2 cellular contexts compared by ENCODE assay signal in the genomic region with DNA sequence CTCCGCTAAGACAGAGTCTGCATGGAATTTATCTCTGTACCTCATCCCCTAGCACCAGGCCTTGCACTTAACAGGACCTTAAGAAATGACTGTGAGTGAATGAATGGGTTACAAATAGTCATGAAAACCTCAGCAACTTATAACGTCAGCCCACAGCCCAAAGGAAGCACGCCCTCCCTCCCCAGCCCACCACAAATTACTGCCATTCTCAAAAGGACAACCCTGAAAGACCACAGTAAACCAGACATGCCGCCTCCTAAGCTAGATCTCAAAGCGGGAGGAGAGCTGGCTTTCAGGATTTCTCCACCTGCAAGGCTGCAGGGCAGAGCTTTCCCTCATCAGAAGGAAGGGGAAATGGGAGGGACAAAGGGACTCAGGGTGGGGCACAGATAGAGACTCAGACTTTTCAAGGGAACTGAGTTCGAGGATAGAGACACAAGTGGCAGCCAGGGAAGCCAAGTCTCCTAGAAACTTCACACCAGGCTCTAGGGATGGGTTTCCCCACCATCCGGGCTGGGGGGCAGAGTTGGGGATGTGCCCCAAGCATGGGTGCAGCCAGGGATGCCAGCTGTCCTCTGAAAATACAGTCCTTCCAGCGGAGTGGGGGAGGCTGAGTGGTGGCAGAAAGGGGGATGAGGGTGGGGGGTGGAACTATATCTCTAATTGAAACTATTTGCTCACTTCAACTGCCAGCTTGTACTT.
TF ChIP-seq lines count a peak whose summit lies in the region.

No MANE protein-coding gene starts in this region.

TF ChIP-seq in HEK293T, 16 proteins besides CTCF, POLR2A, EP300 and RAD21 (continued from another document):
- TF ChIP-seq ELF4 (IDR thresholded peaks at IDR 0.05) (no peak), LEF1 (IDR thresholded peaks at IDR 0.05; ENCODE audit: borderline replicate concordance) (no peak)

TF ChIP-seq in SK-N-SH treated with all-trans-retinoic acid at 6 μM for 48 hours, 23 proteins besides CTCF, POLR2A, EP300 and RAD21 (continued from another document):
- TF ChIP-seq, protein P1, sequence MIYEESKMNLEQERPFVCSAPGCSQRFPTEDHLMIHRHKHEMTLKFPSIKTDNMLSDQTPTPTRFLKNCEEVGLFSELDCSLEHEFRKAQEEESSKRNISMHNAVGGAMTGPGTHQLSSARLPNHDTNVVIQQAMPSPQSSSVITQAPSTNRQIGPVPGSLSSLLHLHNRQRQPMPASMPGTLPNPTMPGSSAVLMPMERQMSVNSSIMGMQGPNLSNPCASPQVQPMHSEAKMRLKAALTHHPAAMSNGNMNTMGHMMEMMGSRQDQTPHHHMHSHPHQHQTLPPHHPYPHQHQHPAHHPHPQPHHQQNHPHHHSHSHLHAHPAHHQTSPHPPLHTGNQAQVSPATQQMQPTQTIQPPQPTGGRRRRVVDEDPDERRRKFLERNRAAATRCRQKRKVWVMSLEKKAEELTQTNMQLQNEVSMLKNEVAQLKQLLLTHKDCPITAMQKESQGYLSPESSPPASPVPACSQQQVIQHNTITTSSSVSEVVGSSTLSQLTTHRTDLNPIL (CRISPR knock-in tag; IDR thresholded peaks at IDR 0.05; ENCODE audit: low read depth) = no peak
